Comparison of ENCODE assay signal across 2 cellular contexts in the genomic region with DNA sequence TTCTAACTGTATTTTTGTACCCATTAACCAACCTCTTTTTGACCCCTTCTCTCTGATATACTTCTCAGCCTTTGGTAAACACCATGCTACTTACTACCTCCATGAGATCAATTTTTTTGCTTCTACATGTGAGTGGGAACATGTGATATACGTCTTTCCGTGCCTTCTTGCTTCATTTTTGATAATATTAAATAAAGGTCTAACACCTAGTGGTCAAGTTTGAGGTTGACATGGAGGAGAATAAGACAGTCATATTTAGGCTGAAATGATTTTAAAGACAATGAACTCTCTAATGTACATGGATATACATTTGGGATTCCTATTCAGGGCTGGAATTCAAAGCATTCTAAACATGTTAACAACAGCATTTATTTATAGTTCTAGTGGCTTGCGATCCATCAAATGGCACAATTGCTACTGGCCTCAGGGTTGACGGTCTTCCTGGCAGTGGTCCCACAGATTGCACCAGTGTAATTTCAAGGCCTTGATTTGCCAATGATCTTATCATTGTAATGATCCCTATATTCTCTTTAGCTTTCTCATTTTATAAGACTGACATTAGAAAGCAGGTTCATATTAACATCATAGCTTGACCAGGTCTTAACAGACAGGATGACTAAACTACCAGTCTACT.
TF ChIP-seq lines count a peak whose summit lies in the region.

No MANE protein-coding gene starts in this region.

TF ChIP-seq in GM23338, 12 proteins besides CTCF, POLR2A, EP300 and RAD21:
- TF ChIP-seq EZH2 (IDR thresholded peaks at IDR 0.05; ENCODE audit: low read depth, unreplicated experiment), result no peak
- TF ChIP-seq POLR2AphosphoS5 (IDR thresholded peaks at IDR 0.05; ENCODE audit: low read depth), result no peak
- TF ChIP-seq NANOG (IDR thresholded peaks at IDR 0.05; ENCODE audit: borderline replicate concordance), result no peak
- TF ChIP-seq, protein P1, sequence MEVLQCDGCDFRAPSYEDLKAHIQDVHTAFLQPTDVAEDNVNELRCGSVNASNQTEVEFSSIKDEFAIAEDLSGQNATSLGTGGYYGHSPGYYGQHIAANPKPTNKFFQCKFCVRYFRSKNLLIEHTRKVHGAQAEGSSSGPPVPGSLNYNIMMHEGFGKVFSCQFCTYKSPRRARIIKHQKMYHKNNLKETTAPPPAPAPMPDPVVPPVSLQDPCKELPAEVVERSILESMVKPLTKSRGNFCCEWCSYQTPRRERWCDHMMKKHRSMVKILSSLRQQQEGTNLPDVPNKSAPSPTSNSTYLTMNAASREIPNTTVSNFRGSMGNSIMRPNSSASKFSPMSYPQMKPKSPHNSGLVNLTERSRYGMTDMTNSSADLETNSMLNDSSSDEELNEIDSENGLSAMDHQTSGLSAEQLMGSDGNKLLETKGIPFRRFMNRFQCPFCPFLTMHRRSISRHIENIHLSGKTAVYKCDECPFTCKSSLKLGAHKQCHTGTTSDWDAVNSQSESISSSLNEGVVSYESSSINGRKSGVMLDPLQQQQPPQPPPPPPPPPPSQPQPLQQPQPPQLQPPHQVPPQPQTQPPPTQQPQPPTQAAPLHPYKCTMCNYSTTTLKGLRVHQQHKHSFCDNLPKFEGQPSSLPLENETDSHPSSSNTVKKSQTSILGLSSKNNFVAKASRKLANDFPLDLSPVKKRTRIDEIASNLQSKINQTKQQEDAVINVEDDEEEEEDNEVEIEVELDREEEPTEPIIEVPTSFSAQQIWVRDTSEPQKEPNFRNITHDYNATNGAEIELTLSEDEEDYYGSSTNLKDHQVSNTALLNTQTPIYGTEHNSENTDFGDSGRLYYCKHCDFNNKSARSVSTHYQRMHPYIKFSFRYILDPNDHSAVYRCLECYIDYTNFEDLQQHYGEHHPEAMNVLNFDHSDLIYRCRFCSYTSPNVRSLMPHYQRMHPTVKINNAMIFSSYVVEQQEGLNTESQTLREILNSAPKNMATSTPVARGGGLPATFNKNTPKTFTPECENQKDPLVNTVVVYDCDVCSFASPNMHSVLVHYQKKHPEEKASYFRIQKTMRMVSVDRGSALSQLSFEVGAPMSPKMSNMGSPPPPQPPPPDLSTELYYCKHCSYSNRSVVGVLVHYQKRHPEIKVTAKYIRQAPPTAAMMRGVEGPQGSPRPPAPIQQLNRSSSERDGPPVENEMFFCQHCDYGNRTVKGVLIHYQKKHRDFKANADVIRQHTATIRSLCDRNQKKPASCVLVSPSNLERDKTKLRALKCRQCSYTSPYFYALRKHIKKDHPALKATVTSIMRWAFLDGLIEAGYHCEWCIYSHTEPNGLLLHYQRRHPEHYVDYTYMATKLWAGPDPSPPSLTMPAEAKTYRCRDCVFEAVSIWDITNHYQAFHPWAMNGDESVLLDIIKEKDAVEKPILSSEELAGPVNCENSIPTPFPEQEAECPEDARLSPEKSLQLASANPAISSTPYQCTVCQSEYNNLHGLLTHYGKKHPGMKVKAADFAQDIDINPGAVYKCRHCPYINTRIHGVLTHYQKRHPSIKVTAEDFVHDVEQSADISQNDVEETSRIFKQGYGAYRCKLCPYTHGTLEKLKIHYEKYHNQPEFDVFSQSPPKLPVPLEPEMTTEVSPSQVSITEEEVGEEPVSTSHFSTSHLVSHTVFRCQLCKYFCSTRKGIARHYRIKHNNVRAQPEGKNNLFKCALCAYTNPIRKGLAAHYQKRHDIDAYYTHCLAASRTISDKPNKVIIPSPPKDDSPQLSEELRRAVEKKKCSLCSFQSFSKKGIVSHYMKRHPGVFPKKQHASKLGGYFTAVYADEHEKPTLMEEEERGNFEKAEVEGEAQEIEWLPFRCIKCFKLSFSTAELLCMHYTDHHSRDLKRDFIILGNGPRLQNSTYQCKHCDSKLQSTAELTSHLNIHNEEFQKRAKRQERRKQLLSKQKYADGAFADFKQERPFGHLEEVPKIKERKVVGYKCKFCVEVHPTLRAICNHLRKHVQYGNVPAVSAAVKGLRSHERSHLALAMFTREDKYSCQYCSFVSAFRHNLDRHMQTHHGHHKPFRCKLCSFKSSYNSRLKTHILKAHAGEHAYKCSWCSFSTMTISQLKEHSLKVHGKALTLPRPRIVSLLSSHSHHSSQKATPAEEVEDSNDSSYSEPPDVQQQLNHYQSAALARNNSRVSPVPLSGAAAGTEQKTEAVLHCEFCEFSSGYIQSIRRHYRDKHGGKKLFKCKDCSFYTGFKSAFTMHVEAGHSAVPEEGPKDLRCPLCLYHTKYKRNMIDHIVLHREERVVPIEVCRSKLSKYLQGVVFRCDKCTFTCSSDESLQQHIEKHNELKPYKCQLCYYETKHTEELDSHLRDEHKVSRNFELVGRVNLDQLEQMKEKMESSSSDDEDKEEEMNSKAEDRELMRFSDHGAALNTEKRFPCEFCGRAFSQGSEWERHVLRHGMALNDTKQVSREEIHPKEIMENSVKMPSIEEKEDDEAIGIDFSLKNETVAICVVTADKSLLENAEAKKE (CRISPR knock-in tag; IDR thresholded peaks at IDR 0.05), result no peak
- no peak for TF ChIP-seq JUNB (IDR thresholded peaks at IDR 0.05; ENCODE audit: unreplicated experiment)

TF ChIP-seq in IMR-90, 13 proteins besides CTCF, POLR2A, EP300 and RAD21:
- TF ChIP-seq FOS (IDR thresholded peaks at IDR 0.05; ENCODE audit: low read depth, low read length) (no peak), CEBPB (IDR thresholded peaks at IDR 0.05; ENCODE audit: low read depth, low read length) (no peak)
- TF ChIP-seq, protein P2, sequence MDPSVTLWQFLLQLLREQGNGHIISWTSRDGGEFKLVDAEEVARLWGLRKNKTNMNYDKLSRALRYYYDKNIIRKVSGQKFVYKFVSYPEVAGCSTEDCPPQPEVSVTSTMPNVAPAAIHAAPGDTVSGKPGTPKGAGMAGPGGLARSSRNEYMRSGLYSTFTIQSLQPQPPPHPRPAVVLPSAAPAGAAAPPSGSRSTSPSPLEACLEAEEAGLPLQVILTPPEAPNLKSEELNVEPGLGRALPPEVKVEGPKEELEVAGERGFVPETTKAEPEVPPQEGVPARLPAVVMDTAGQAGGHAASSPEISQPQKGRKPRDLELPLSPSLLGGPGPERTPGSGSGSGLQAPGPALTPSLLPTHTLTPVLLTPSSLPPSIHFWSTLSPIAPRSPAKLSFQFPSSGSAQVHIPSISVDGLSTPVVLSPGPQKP (IDR thresholded peaks at IDR 0.05; ENCODE audit: borderline replicate concordance, low read depth, low read length), result no peak
- TF ChIP-seq, protein P3, sequence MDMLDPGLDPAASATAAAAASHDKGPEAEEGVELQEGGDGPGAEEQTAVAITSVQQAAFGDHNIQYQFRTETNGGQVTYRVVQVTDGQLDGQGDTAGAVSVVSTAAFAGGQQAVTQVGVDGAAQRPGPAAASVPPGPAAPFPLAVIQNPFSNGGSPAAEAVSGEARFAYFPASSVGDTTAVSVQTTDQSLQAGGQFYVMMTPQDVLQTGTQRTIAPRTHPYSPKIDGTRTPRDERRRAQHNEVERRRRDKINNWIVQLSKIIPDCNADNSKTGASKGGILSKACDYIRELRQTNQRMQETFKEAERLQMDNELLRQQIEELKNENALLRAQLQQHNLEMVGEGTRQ (IDR thresholded peaks at IDR 0.05; ENCODE audit: low read depth, low read length), result no peak
